In genomic region chr6:37696841-37697735, GRCh38 we compare ENCODE assay signal across 8 cellular contexts. TPM values are rescaled to one million over a fixed set of nuclear protein-coding genes. Genes with fewer than 3 reads are reported as not detected.
DNase-seq lines count a peak whose midpoint lies in the region; ATAC-seq and TF ChIP-seq lines count a peak whose summit lies in the region.

No MANE protein-coding gene starts in this region.

- peak overlapping the region; percentile 30 for H3K27ac ChIP-seq in psoas muscle

- no peaks in the 10 kb centered on the region for H3K36me3 ChIP-seq in MG63
- H3K36me3 ChIP-seq in psoas muscle (ENCODE audit: insufficient read depth in 1 of 2, low read depth in 1 of 2): no peaks in the 10 kb centered on the region

- H3K9me3 ChIP-seq in MG63 (no peaks in the 10 kb centered on the region), psoas muscle (no peaks in the 10 kb centered on the region)

- peaks cover 36% of the 10 kb centered on the region for H3K27me3 Mint-ChIP-seq in activated T-helper 1 cell treated with anti-CD3 and anti-CD28 coated beads, Interleukin-12 subunit alpha, Interleukin-12 subunit beta, Interleukin-2, Interleukin-4 antibody, amounts not matched to agents 30 ng/mL and 10 ng/mL and 1 ng/mL, durations not matched to agents 14 hours and 24 hours and 36 hours (ENCODE audit: insufficient read depth)

- H3K4me1 Mint-ChIP-seq in activated T-helper 1 cell treated with anti-CD3 and anti-CD28 coated beads, Interleukin-12 subunit alpha, Interleukin-12 subunit beta, Interleukin-2, Interleukin-4 antibody, amounts not matched to agents 30 ng/mL and 10 ng/mL and 1 ng/mL, durations not matched to agents 14 hours and 24 hours and 36 hours (ENCODE audit: low read depth): peaks cover 28% of the 10 kb centered on the region

- H3K4me3 Mint-ChIP-seq in activated T-helper 1 cell treated with anti-CD3 and anti-CD28 coated beads, Interleukin-12 subunit alpha, Interleukin-12 subunit beta, Interleukin-2, Interleukin-4 antibody, amounts not matched to agents 30 ng/mL and 10 ng/mL and 1 ng/mL, durations not matched to agents 14 hours and 24 hours and 36 hours: peak overlapping the region; percentile 83

- intact Hi-C loops in activated T-helper 1 cell treated with anti-CD3 and anti-CD28 coated beads, Interleukin-12 subunit alpha, Interleukin-12 subunit beta, Interleukin-2, Interleukin-4 antibody, amounts not matched to agents 30 ng/mL and 10 ng/mL and 1 ng/mL, durations not matched to agents 14 hours and 24 hours and 36 hours (cut with micrococcal nuclease): loop anchor here (1.0 to 5.0 kb wide), 6 partner anchors 94 to 1415 kb away; partner anchors contain the start of genes CCDC167, CMTR1 and ZFAND3
- intact Hi-C loops in psoas muscle (cut with DNase I): loop anchor here in 1 of 2 donors (1.0 to 10.0 kb wide), 2 partner anchors 213 to 312 kb away; no protein-coding TSS in a partner anchor

- 0 out of 2 replicates have a peak, but pooled peaks have one; percentile 28 for TF ChIP-seq CTCF in GM12874 (IDR thresholded peaks at IDR 0.05; ENCODE audit: insufficient read depth, low read depth, low read length)
- TF ChIP-seq CTCF in psoas muscle (IDR thresholded peaks at IDR 0.05): no peak

- 0 to 1% (median 1%) methylated on average over 60 to 120 of the region's 120 CpGs for WGBS in psoas muscle, 3 donors

- no peaks in the 10 kb centered on the region for H3K27me3 ChIP-seq in MG63
- H3K27me3 ChIP-seq in psoas muscle (ENCODE audit: insufficient read depth in 3 of 3, low read length in 2 of 3): peaks cover 0 to 44% (median 13%) of the 10 kb centered on the region in 3 donors

- peak overlapping the region; percentile 59 for H3K4me3 ChIP-seq in MG63
- peak overlapping the region; percentile 86 for H3K4me3 ChIP-seq in psoas muscle

- H3K4me1 ChIP-seq in psoas muscle: peaks cover 22% of the 10 kb centered on the region

- DNase-seq in MG63 (peak; percentile 23), glomerular visceral epithelial cell (ENCODE audit: extremely low spot score) (peak; percentile 42), psoas muscle (peak in 1 of 2 donors; percentile 39), NCI-H2196 (lab: John Stamatoyannopoulos, UW; ENCODE audit: unreplicated experiment) (no peak), DMS79 treated with DMSO at 0.1 percent for 48 hours (lab: John Stamatoyannopoulos, UW) (no peak)
- DNase-seq in activated T-helper 1 cell treated with anti-CD3 and anti-CD28 coated beads, Interleukin-12 subunit alpha, Interleukin-12 subunit beta, Interleukin-2, Interleukin-4 antibody, amounts not matched to agents 30 ng/mL and 10 ng/mL and 1 ng/mL, durations not matched to agents 14 hours and 24 hours and 36 hours (ENCODE audit: low spot score): peak; percentile 50

- ATAC-seq in psoas muscle: peak; percentile 23 to 34 (median 28)
- ATAC-seq in HG03520 (IDR thresholded peaks at IDR 0.05; ENCODE audit: unreplicated experiment): no peak

- no peaks in the 10 kb centered on the region for H3K9me3 Mint-ChIP-seq in activated T-helper 1 cell treated with anti-CD3 and anti-CD28 coated beads, Interleukin-12 subunit alpha, Interleukin-12 subunit beta, Interleukin-2, Interleukin-4 antibody, amounts not matched to agents 30 ng/mL and 10 ng/mL and 1 ng/mL, durations not matched to agents 14 hours and 24 hours and 36 hours

- no peaks in the 10 kb centered on the region for H3K36me3 Mint-ChIP-seq in activated T-helper 1 cell treated with anti-CD3 and anti-CD28 coated beads, Interleukin-12 subunit alpha, Interleukin-12 subunit beta, Interleukin-2, Interleukin-4 antibody, amounts not matched to agents 30 ng/mL and 10 ng/mL and 1 ng/mL, durations not matched to agents 14 hours and 24 hours and 36 hours (ENCODE audit: low read depth)

- H3K27ac Mint-ChIP-seq in activated T-helper 1 cell treated with anti-CD3 and anti-CD28 coated beads, Interleukin-12 subunit alpha, Interleukin-12 subunit beta, Interleukin-2, Interleukin-4 antibody, amounts not matched to agents 30 ng/mL and 10 ng/mL and 1 ng/mL, durations not matched to agents 14 hours and 24 hours and 36 hours: peak overlapping the region; percentile 55

RNA-seq across cellular contexts. Expression of gene MDGA1, which starts 0.6 kb away (rescaled TPM):
- 10.0 and 15.3 TPM in 2 replicates for total RNA-seq in MG63 (2014; rRNA removed; shearing (Covaris generic); ENCODE audit: low replicate concordance)
- 5.4 and 5.7 TPM in 2 replicates for total RNA-seq in activated T-helper 1 cell treated with anti-CD3 and anti-CD28 coated beads, Interleukin-12 subunit alpha, Interleukin-12 subunit beta, Interleukin-2, Interleukin-4 antibody, amounts not matched to agents 30 ng/mL and 10 ng/mL and 1 ng/mL, durations not matched to agents 14 hours and 24 hours and 36 hours
- total RNA-seq in psoas muscle: 1 to 10 TPM in 1 of 4 donors, under 1 TPM in 3; 0.08 to 1.4 (median 0.53) TPM
- polyA plus RNA-seq in psoas muscle: under 1 TPM; 0.17 to 0.22 (median 0.22) TPM

Comparison
In these comparisons a context has a peak if more than half of its experiments do, and no peak if none do; other contexts are left out.
1. DNase-seq: peak in MG63 (single experiment), activated T-helper 1 cell treated with anti-CD3 and anti-CD28 coated beads, Interleukin-12 subunit alpha, Interleukin-12 subunit beta, Interleukin-2, Interleukin-4 antibody, amounts not matched to agents 30 ng/mL and 10 ng/mL and 1 ng/mL, durations not matched to agents 14 hours and 24 hours and 36 hours (single experiment) and glomerular visceral epithelial cell (single experiment); none in NCI-H2196 (single experiment) and DMS79 treated with DMSO at 0.1 percent for 48 hours (single experiment).